In the genomic region with DNA sequence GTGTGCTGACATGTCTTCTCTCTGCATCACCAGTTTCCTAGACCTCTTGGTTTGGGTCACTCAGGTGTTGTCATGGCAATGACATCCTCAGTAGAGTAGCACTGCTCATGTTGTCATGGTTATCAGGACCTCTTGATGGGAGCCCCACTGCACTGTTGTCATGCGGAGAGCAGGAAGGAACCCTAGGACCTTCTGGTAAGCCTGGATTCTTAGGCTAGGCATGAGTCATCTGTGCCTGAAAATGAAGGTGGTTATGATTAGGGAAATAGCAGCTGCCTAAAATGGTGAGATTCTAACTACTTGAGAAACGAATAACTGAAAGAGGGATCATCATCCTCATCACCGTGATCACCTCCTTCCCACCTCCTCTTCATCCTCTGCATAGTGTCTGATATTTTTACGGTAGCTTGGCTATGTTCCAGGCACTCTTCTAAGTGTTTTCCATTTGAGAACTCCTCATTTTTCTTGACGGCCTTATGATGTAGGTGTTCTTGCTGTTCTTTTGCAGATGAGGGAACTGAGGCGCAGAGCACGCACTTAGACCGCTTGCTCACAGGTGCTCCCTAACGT, we compare ENCODE assay signal across 23 cellular contexts.
DNase-seq lines count a peak whose midpoint lies in the region; ATAC-seq and TF ChIP-seq lines count a peak whose summit lies in the region.
"Had no signal": no experiment of that assay in that cellular context is flagged by ENCODE, and none has a peak within 500 bp of the region (broad histone marks: within the 10 kb centered on the region; RNA-seq: fewer than 3 reads in every experiment).

No MANE protein-coding gene starts in this region.

- no peaks in the 10 kb centered on the region for H3F3A ChIP-seq in neural cell (ENCODE audit: insufficient read depth, low read length, poor library complexity, severe bottlenecking)

- no peak for ATAC-seq in GM21390 (IDR thresholded peaks at IDR 0.05; ENCODE audit: unreplicated experiment)
- ATAC-seq: activated CD8-positive, alpha-beta T cell treated with anti-CD3 and anti-CD28 coated beads for 36 hours; activated naive CD8-positive, alpha-beta T cell treated with anti-CD3 and anti-CD28 coated beads, Interleukin-2, amount 50 U/mL, for 24 hours; psoas muscle had no signal

- H3K4me2 ChIP-seq in neural cell (ENCODE audit: low read length) = no peak overlapping the region
- H3K4me2 ChIP-seq in OCI-LY7 (ENCODE audit: low read length) = no peak overlapping the region

- H3K4me3 ChIP-seq in neural cell (ENCODE audit: low read length) (no peak overlapping the region), OCI-LY7 (ENCODE audit: low read depth, low read length, poor library complexity, severe bottlenecking) (no peak overlapping the region)
- H3K4me3 ChIP-seq: lung, psoas muscle, spleen, transverse colon had no signal

- DNase-seq in ELR (ENCODE audit: low read depth) = peak; percentile 6
- peak; percentile 8 for DNase-seq in M059J (ENCODE audit: low read depth)
- peak; percentile 17 for DNase-seq in fibroblast of peridontal ligament (ENCODE audit: extremely low read depth)
- no peak for DNase-seq in EL
- DNase-seq in stimulated activated CD4-positive, alpha-beta T cell treated with anti-CD3 and anti-CD28 coated beads, Interleukin-2, amount 100 ng/mL, for 24 hours = no peak
- DNase-seq in OCI-LY7 (ENCODE audit: low spot score) = no peak
- DNase-seq: activated CD4-positive, CD25-positive, alpha-beta regulatory T cell; activated CD8-positive, alpha-beta T cell treated with anti-CD3 and anti-CD28 coated beads for 36 hours; activated gamma-delta T cell; activated naive CD8-positive, alpha-beta T cell treated with anti-CD3 and anti-CD28 coated beads, Interleukin-2, amount 50 U/mL, for 24 hours; activated T-cell treated with anti-CD3 and anti-CD28 coated beads for 4 hours; DMS79; MM.1S; NCI-H1436 treated with DMSO at 0.1 percent for 48 hours; NCI-H2171; NCI-H69; psoas muscle; spleen; T-helper 9 cell; transverse colon had no signal

- H3K9me3 ChIP-seq in neural cell (ENCODE audit: low read length) = no peaks in the 10 kb centered on the region
- no peaks in the 10 kb centered on the region for H3K9me3 ChIP-seq in OCI-LY7 (ENCODE audit: low read length)
- H3K9me3 ChIP-seq: psoas muscle, transverse colon had no signal

- no TSS peak for BruUV-seq in OCI-LY7 (replicated peaks; lab: Mats Ljungman, UMichigan)

- TF ChIP-seq RAD21 in neural cell (conservative IDR thresholded peaks at IDR 0.05) = no peak

- H3K9ac ChIP-seq in neural cell (ENCODE audit: low read length) = peak overlapping the region; percentile 12

- no peaks in the 10 kb centered on the region for H3K4me1 ChIP-seq in OCI-LY7 (ENCODE audit: insufficient read depth, low read length, poor library complexity, severe bottlenecking)
- H3K4me1 ChIP-seq: psoas muscle, spleen, transverse colon had no signal

- H3K36me3 ChIP-seq in neural cell (ENCODE audit: insufficient read depth, low read length) (no peaks in the 10 kb centered on the region), OCI-LY7 (ENCODE audit: insufficient read depth, low read length) (no peaks in the 10 kb centered on the region)
- H3K36me3 ChIP-seq: spleen, transverse colon had no signal

- no peaks in the 10 kb centered on the region for H3K9me2 ChIP-seq in neural cell (ENCODE audit: insufficient read depth, low read length)
- no peaks in the 10 kb centered on the region for H3K9me2 ChIP-seq in OCI-LY7 (ENCODE audit: insufficient read depth, low read length)

- TF ChIP-seq EP300 in neural cell (conservative IDR thresholded peaks at IDR 0.05; ENCODE audit: poor library complexity, severe bottlenecking) = no peak

- TF ChIP-seq CTCF in neural cell (IDR thresholded peaks at IDR 0.05; ENCODE audit: poor library complexity, severe bottlenecking) = no peak
- TF ChIP-seq CTCF in OCI-LY7 (conservative IDR thresholded peaks at IDR 0.05; ENCODE audit: low read length) = no peak

- H2AFZ ChIP-seq in neural cell (ENCODE audit: low read depth, low read length) (no peak overlapping the region), OCI-LY7 (ENCODE audit: low read length) (no peak overlapping the region)

- H3K27me3 ChIP-seq in neural cell (ENCODE audit: insufficient read depth, low read depth, low read length) = no peaks in the 10 kb centered on the region
- H3K27me3 ChIP-seq: spleen, transverse colon had no signal

- peak overlapping the region; percentile 54 for H3K27ac ChIP-seq in neural cell (ENCODE audit: low read length)
- H3K27ac ChIP-seq in OCI-LY7 (ENCODE audit: low read depth, low read length, poor library complexity, severe bottlenecking) = no peak overlapping the region
- H3K27ac ChIP-seq: psoas muscle, spleen, transverse colon had no signal

- CTCF ChIA-PET in OCI-LY7 (lab: Charles Lee; ENCODE audit: unreplicated experiment) = no interaction called here

- H4K20me1 ChIP-seq in neural cell (ENCODE audit: insufficient read depth) (no peaks in the 10 kb centered on the region), OCI-LY7 (ENCODE audit: insufficient read depth, low read length) (no peaks in the 10 kb centered on the region)

- POLR2A ChIA-PET in OCI-LY7 (lab: Charles Lee) = no interaction called here

- H3K79me2 ChIP-seq in neural cell (replicated peaks; ENCODE audit: insufficient read depth, low read length) (no peaks in the 10 kb centered on the region), OCI-LY7 (ENCODE audit: insufficient read depth, low read depth, low read length) (no peaks in the 10 kb centered on the region)

- intact Hi-C loops in OCI-LY7 (cut with micrococcal nuclease; ENCODE audit: unreplicated experiment) = no loop called here

TF ChIP-seq in neural cell, 6 proteins besides CTCF, POLR2A, EP300 and RAD21:
- TF ChIP-seq, protein P1, sequence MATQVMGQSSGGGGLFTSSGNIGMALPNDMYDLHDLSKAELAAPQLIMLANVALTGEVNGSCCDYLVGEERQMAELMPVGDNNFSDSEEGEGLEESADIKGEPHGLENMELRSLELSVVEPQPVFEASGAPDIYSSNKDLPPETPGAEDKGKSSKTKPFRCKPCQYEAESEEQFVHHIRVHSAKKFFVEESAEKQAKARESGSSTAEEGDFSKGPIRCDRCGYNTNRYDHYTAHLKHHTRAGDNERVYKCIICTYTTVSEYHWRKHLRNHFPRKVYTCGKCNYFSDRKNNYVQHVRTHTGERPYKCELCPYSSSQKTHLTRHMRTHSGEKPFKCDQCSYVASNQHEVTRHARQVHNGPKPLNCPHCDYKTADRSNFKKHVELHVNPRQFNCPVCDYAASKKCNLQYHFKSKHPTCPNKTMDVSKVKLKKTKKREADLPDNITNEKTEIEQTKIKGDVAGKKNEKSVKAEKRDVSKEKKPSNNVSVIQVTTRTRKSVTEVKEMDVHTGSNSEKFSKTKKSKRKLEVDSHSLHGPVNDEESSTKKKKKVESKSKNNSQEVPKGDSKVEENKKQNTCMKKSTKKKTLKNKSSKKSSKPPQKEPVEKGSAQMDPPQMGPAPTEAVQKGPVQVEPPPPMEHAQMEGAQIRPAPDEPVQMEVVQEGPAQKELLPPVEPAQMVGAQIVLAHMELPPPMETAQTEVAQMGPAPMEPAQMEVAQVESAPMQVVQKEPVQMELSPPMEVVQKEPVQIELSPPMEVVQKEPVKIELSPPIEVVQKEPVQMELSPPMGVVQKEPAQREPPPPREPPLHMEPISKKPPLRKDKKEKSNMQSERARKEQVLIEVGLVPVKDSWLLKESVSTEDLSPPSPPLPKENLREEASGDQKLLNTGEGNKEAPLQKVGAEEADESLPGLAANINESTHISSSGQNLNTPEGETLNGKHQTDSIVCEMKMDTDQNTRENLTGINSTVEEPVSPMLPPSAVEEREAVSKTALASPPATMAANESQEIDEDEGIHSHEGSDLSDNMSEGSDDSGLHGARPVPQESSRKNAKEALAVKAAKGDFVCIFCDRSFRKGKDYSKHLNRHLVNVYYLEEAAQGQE (IDR thresholded peaks at IDR 0.05; ENCODE audit: borderline replicate concordance) = no peak
- TF ChIP-seq POLR2AphosphoS5 (IDR thresholded peaks at IDR 0.05) (peak; percentile 8), TAF1 (IDR thresholded peaks at IDR 0.05; ENCODE audit: low read depth) (no peak), EZH2 (IDR thresholded peaks at IDR 0.05; ENCODE audit: borderline replicate concordance, insufficient read depth, low read length, poor library complexity, severe bottlenecking) (no peak), SMC3 (conservative IDR thresholded peaks at IDR 0.05; ENCODE audit: poor library complexity) (no peak), MXI1 (conservative IDR thresholded peaks at IDR 0.05; ENCODE audit: poor library complexity, severe bottlenecking) (no peak)

Comparison
In these comparisons a context has a peak if more than half of its experiments do, and no peak if none do; other contexts are left out.
1. DNase-seq: peak in ELR (single experiment), M059J (single experiment) and fibroblast of peridontal ligament (single experiment); none in EL (single experiment), stimulated activated CD4-positive, alpha-beta T cell treated with anti-CD3 and anti-CD28 coated beads, Interleukin-2, amount 100 ng/mL, for 24 hours (0 of 2) and OCI-LY7 (single experiment).